In the genomic region with DNA sequence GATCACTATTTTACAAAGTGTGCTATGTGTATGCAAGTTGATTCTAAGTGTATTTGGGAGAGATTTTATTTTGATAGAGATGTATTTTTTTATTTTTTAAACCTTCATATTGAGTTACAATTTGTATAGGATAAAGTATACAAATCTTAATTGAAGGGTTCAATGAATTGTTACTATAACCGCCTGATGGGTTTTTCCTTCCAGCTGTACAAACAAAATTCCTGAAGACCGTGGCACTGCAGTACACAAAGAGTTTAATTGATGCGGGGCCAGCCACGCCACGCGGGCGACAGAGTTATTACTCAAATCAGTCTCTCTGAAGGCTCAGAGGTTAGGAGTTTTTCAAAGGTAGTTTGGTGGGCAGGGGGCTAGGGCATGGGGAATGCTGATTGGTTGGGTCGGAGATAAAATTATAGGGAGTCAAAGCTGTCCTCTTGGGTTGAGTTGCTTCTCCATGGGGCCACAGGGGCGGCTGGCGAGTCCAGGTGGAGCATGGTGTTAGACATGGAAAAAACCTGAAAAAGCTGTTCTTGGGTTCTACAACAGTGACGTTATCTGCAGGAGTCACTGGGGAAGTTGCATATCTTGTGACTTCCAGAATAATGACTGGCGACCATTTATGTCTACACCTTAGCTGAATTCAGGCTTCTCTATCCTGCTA, we compare ENCODE assay signal across 1 cellular context.
TF ChIP-seq lines count a peak whose summit lies in the region.

No MANE protein-coding gene starts in this region.

TF ChIP-seq in K562, 482 proteins besides CTCF, POLR2A, EP300 and RAD21 (continues in another document):
- TF ChIP-seq SMAD3 (CRISPR knock-in tag; conservative IDR thresholded peaks at IDR 0.05) (0 out of 2 replicates have a peak, but pooled peaks have one; percentile 14), SMAD4 (CRISPR knock-in tag; conservative IDR thresholded peaks at IDR 0.05) (0 out of 2 replicates have a peak, but pooled peaks have one; percentile 45), PRDM10 (IDR thresholded peaks at IDR 0.05; ENCODE audit: partially characterized antibody) (peak; percentile 7), RUNX1 (IDR thresholded peaks at IDR 0.05; ENCODE audit: low read depth) (no peak), ZNF197 (CRISPR knock-in tag; IDR thresholded peaks at IDR 0.05; ENCODE audit: low read depth) (no peak), ZNF76 (CRISPR knock-in tag; IDR thresholded peaks at IDR 0.05; ENCODE audit: borderline replicate concordance) (0 out of 2 replicates have a peak, but pooled peaks have one; percentile 14), NCOR1 (IDR thresholded peaks at IDR 0.05) (0 out of 2 replicates have a peak, but pooled peaks have one; percentile 33), MTA1 (IDR thresholded peaks at IDR 0.05; ENCODE audit: borderline replicate concordance) (peak; percentile 58; the same call in 1 of the 2 replicates), MNT (conservative IDR thresholded peaks at IDR 0.05) (peak in 1 of 2 experiments; percentile 34; a peak in 1 of 4 replicates), E2F1 (CRISPR knock-in tag; IDR thresholded peaks at IDR 0.05) (no peak), CREM (IDR thresholded peaks at IDR 0.05; ENCODE audit: low read depth) (peak; percentile 40; the same call in 1 of the 2 replicates), ATF7 (IDR thresholded peaks at IDR 0.05) (peak; percentile 88), NBN (IDR thresholded peaks at IDR 0.05; ENCODE audit: low read depth) (peak; percentile 57; the same call in 1 of the 2 replicates), ZNF644 (tag; IDR thresholded peaks at IDR 0.05; ENCODE audit: low read depth) (peak; percentile 29; the same call in 1 of the 2 replicates), BACH1 (tag; IDR thresholded peaks at IDR 0.05) (0 out of 2 replicates have a peak, but pooled peaks have one; percentile 17), HEY1 (CRISPR knock-in tag; IDR thresholded peaks at IDR 0.05; ENCODE audit: borderline replicate concordance) (no peak), JUN (IDR thresholded peaks at IDR 0.05; ENCODE audit: borderline replicate concordance, low read depth, low read length) (peak; percentile 18; the same call in 1 of the 2 replicates), JUN (CRISPR knock-in tag; IDR thresholded peaks at IDR 0.05; ENCODE audit: borderline replicate concordance) (no peak), ZBTB33 (CRISPR knock-in tag; IDR thresholded peaks at IDR 0.05) (0 out of 2 replicates have a peak, but pooled peaks have one; percentile 12), ATF4 (CRISPR knock-in tag; IDR thresholded peaks at IDR 0.05) (0 out of 2 replicates have a peak, but pooled peaks have one; percentile 6), DDX20 (tag; IDR thresholded peaks at IDR 0.05; ENCODE audit: low read depth) (0 out of 2 replicates have a peak, but pooled peaks have one; percentile 30), RBM14 (IDR thresholded peaks at IDR 0.05; ENCODE audit: borderline replicate concordance, insufficient read depth, low read depth, low read length) (no peak), ZNF354B (CRISPR knock-in tag; IDR thresholded peaks at IDR 0.05) (0 out of 2 replicates have a peak, but pooled peaks have one; percentile 45)
- TF ChIP-seq, protein P1, sequence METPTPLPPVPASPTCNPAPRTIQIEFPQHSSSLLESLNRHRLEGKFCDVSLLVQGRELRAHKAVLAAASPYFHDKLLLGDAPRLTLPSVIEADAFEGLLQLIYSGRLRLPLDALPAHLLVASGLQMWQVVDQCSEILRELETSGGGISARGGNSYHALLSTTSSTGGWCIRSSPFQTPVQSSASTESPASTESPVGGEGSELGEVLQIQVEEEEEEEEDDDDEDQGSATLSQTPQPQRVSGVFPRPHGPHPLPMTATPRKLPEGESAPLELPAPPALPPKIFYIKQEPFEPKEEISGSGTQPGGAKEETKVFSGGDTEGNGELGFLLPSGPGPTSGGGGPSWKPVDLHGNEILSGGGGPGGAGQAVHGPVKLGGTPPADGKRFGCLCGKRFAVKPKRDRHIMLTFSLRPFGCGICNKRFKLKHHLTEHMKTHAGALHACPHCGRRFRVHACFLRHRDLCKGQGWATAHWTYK (CRISPR knock-in tag; IDR thresholded peaks at IDR 0.05) = peak; percentile 39; the same call in 1 of the 2 replicates
- TF ChIP-seq, protein P2, sequence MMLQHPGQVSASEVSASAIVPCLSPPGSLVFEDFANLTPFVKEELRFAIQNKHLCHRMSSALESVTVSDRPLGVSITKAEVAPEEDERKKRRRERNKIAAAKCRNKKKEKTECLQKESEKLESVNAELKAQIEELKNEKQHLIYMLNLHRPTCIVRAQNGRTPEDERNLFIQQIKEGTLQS (IDR thresholded peaks at IDR 0.05) = peak; percentile 46; the same call in 1 of the 2 replicates
- TF ChIP-seq, protein P2 (CRISPR knock-in tag; conservative IDR thresholded peaks at IDR 0.05) = no peak
- TF ChIP-seq, protein P3, sequence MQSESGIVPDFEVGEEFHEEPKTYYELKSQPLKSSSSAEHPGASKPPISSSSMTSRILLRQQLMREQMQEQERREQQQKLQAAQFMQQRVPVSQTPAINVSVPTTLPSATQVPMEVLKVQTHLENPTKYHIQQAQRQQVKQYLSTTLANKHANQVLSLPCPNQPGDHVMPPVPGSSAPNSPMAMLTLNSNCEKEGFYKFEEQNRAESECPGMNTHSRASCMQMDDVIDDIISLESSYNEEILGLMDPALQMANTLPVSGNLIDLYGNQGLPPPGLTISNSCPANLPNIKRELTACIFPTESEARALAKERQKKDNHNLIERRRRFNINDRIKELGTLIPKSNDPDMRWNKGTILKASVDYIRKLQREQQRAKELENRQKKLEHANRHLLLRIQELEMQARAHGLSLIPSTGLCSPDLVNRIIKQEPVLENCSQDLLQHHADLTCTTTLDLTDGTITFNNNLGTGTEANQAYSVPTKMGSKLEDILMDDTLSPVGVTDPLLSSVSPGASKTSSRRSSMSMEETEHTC (IDR thresholded peaks at IDR 0.05) = 0 out of 2 replicates have a peak, but pooled peaks have one; percentile 41
